ENCODE assay signal across 20 cellular contexts in the genomic region with DNA sequence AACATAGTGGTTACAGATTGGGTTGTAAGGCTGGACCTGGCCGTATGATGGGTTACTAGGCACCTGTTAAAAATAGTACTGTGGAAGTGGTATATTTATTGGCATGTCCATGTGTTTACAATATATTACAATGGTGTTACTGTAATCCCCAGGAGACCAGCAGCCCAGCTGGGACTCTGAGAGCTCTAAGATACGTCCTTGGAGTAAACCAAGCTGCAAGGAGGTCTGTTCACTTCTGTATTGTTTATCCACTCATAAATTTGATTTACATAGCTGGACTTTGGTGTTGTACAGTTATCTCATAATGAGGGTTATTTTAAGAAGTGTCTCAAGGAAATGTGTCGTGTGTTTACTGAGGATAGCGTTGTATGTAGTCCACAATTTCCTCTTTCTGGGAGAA.
"Had no signal": no experiment of that assay in that cellular context is flagged by ENCODE, and none has a peak within 500 bp of the region (broad histone marks: within the 10 kb centered on the region; RNA-seq: fewer than 3 reads in every experiment).

No MANE protein-coding gene starts in this region.

- H2AFZ ChIP-seq: parathyroid adenoma had no signal

- H3K9ac ChIP-seq: parathyroid adenoma had no signal

- H3K36me3 ChIP-seq: cardiac muscle cell, heart left ventricle, right lobe of liver, tibial artery had no signal

- H3K9me3 ChIP-seq: body of pancreas, heart left ventricle, right lobe of liver, tibial artery had no signal

- H3K4me1 ChIP-seq: body of pancreas, parathyroid adenoma had no signal

- H3K27ac ChIP-seq: body of pancreas, cardiac muscle cell, epithelial cell of prostate, heart left ventricle, parathyroid adenoma, tibial artery had no signal

- H3K27me3 ChIP-seq: body of pancreas, cardiac muscle cell, heart left ventricle, right lobe of liver, tibial artery had no signal

- DNase-seq: activated CD4-positive, alpha-beta memory T cell treated with anti-CD3 and anti-CD28 coated beads for 36 hours; activated CD4-positive, alpha-beta T cell treated with anti-CD3 and anti-CD28 coated beads for 4 hours; activated CD4-positive, CD25-positive, alpha-beta regulatory T cell; activated effector memory CD4-positive, alpha-beta T cell treated with Interleukin-2 at 50 U/mL for 16 hours; activated naive CD4-positive, alpha-beta T cell treated with anti-CD3 and anti-CD28 coated beads, Interleukin-2, amount 50 U/mL, for 16 hours; activated naive CD8-positive, alpha-beta T cell treated with anti-CD3 and anti-CD28 coated beads, Interleukin-2, amount 50 U/mL, for 24 hours; activated T-cell treated with anti-CD3 and anti-CD28 coated beads, Interleukin-2, amount 50 U/mL, for 48 hours; body of pancreas; heart left ventricle; nephron progenitor cell; right lobe of liver; small intestine; stimulated activated CD4-positive, alpha-beta T cell treated with anti-CD3 and anti-CD28 coated beads, Interleukin-2, amount 100 ng/mL, for 24 hours; stimulated activated naive CD8-positive, alpha-beta T cell treated with anti-CD3 and anti-CD28 coated beads, Interleukin-15, amount 100 ng/mL, for 72 hours; T1000; tibial artery had no signal

- ATAC-seq: activated naive CD8-positive, alpha-beta T cell treated with anti-CD3 and anti-CD28 coated beads, Interleukin-2, amount 50 U/mL, for 24 hours; body of pancreas; heart left ventricle; stimulated activated effector memory CD8-positive, alpha-beta T cell treated with anti-CD3 and anti-CD28 coated beads, Interleukin-12 subunit alpha, Interleukin-12 subunit beta, amount 100 ng/mL, for 72 hours; stimulated activated naive CD8-positive, alpha-beta T cell treated with anti-CD3 and anti-CD28 coated beads, Interleukin-15, amount 100 ng/mL, for 72 hours had no signal

- H3K4me3 ChIP-seq: body of pancreas, cardiac muscle cell, heart left ventricle, right lobe of liver, tibial artery had no signal
